Comparison of ENCODE assay signal across 22 cellular contexts in the genomic region with DNA sequence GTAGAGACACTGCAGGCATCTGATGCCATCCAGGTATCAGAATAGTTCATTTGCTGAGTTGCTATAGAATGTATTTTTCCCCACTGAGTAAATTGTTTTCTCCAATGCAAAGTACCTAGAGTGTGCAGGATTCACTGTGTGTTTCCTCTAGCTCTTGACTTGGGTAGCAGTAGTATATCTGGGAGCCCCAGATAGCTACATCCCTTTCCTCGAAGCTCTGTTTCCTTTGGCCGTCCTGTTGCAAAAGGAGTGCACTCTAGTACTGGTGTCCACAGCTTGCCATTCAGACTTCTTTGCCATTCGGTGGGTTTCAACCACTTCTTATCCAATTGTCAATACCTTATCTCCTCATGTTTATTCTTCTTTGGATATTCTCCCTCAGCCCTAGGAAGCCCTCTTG. TPM values are rescaled to one million over a fixed set of nuclear protein-coding genes. Genes with fewer than 3 reads are reported as not detected.
DNase-seq lines count a peak whose midpoint lies in the region; ATAC-seq, FAIRE-seq and TF ChIP-seq lines count a peak whose summit lies in the region.
"Had no signal": no experiment of that assay in that cellular context is flagged by ENCODE, and none has a peak within 500 bp of the region (broad histone marks: within the 10 kb centered on the region; RNA-seq: fewer than 3 reads in every experiment).

No MANE protein-coding gene starts in this region.

- intact Hi-C loops in left ventricle myocardium superior (cut with micrococcal nuclease) (no loop called here), left cardiac atrium (cut with DNase I) (no loop called here), HepG2 (cut with micrococcal nuclease; ENCODE audit: unreplicated experiment) (no loop called here)

- TF ChIP-seq EP300 in HepG2 (IDR thresholded peaks at IDR 0.05; ENCODE audit: low read depth in 2 of 2, low read length in 2 of 2) = no peak
- no peak for TF ChIP-seq EP300 in HepG2 (CRISPR knock-in tag; IDR thresholded peaks at IDR 0.05; ENCODE audit: borderline replicate concordance)

- H3K27ac Mint-ChIP-seq in endothelial cell (ENCODE audit: unreplicated experiment) (peak overlapping the region; percentile 80), progenitor cell of endocrine pancreas (no peak overlapping the region)
- H3K27ac Mint-ChIP-seq: CD4-positive, alpha-beta memory T cell; HFFc6 had no signal

- no peak for TF ChIP-seq CTCF in endothelial cell (IDR thresholded peaks at IDR 0.05; ENCODE audit: unreplicated experiment)
- TF ChIP-seq CTCF in HepG2 (CRISPR knock-in tag; IDR thresholded peaks at IDR 0.05) = no peak
- TF ChIP-seq CTCF in progenitor cell of endocrine pancreas (IDR thresholded peaks at IDR 0.05; ENCODE audit: unreplicated experiment) = no peak

- CTCF ChIA-PET in HepG2 (lab: Yijun Ruan, JAX; ENCODE audit: low intra/inter-chr PET ratio, low total read pairs) = no interaction called here

- no peaks in the 10 kb centered on the region for H3K27me3 ChIP-seq in HepG2 (ENCODE audit: control insufficient read depth in 1 of 2, insufficient read depth in 2 of 2, low read length in 2 of 2)

- peak; percentile 30 for ATAC-seq in left ventricle myocardium superior
- no peak for ATAC-seq in left cardiac atrium
- no peak for ATAC-seq in HepG2

- H3K36me3 Mint-ChIP-seq in endothelial cell (ENCODE audit: low read depth, unreplicated experiment) = no peaks in the 10 kb centered on the region
- no peaks in the 10 kb centered on the region for H3K36me3 Mint-ChIP-seq in progenitor cell of endocrine pancreas (ENCODE audit: insufficient read depth)
- H3K36me3 Mint-ChIP-seq: CD4-positive, alpha-beta memory T cell had no signal

- no peaks in the 10 kb centered on the region for H3K36me3 ChIP-seq in HepG2 (replicated peaks in 1 of 2; ENCODE audit: control insufficient read depth in 1 of 2, insufficient read depth in 2 of 2, low read length in 2 of 2)
- H3K36me3 ChIP-seq: HAP-1 had no signal

- peaks cover 32% of the 10 kb centered on the region for H3K4me1 ChIP-seq in HepG2 (ENCODE audit: insufficient read depth, low read length)
- H3K4me1 ChIP-seq: HAP-1 had no signal

- H3K27ac ChIP-seq in HepG2 (ENCODE audit: extremely low read length, insufficient read depth, low read length) = no peak overlapping the region

- DNase-seq in left ventricle myocardium superior (no peak), left cardiac atrium (no peak), endothelial cell (ENCODE audit: low spot score) (peak; percentile 19), HepG2 (ENCODE audit: low spot score) (no peak), progenitor cell of endocrine pancreas (ENCODE audit: low spot score, unreplicated experiment) (no peak)
- no peak for DNase-seq in activated naive CD4-positive, alpha-beta T cell treated with Interleukin-2 at 50 U/mL for 16 hours
- DNase-seq: C1 segment of cervical spinal cord; Calu3; CD4-positive, alpha-beta memory T cell; COR-L47; DMS53; DMS79 treated with DMSO at 0.1 percent for 48 hours; GF-D8; GOT3; HFFc6 had no signal

- no peak overlapping the region for H3K4me3 ChIP-seq in HepG2 (replicated peaks in 1 of 3; ENCODE audit: insufficient read depth in 1 of 3, low read depth in 2 of 3, low read length in 3 of 3)
- H3K4me3 ChIP-seq: HAP-1 had no signal

- no peak for FAIRE-seq in HepG2 (lab: Jason Lieb, UNC)
- FAIRE-seq: GM12891, GM18507, H54 had no signal

- TF ChIP-seq POLR2A in HepG2 (IDR thresholded peaks at IDR 0.05; ENCODE audit: insufficient read depth in 1 of 2, low read depth in 2 of 2, low read length in 2 of 2) = no peak

- WGBS in HepG2 (ENCODE audit: low lambda C conversion rate) = 62% methylated on average over 3 of the region's 3 CpGs

- TF ChIP-seq RAD21 in HepG2 (CRISPR knock-in tag; IDR thresholded peaks at IDR 0.05) = no peak

- H3K9me3 ChIP-seq in HepG2 (ENCODE audit: low read length) = 0 out of 2 replicates have a peak, but pooled peaks cover 7% of the 10 kb centered on the region
- H3K9me3 ChIP-seq: HAP-1 had no signal

- H3K9me3 Mint-ChIP-seq in endothelial cell (ENCODE audit: unreplicated experiment) (no peaks in the 10 kb centered on the region), progenitor cell of endocrine pancreas (ENCODE audit: low read depth) (no peaks in the 10 kb centered on the region)

- no peaks in the 10 kb centered on the region for H4K20me1 ChIP-seq in HepG2 (ENCODE audit: insufficient read depth, low read length)

- in situ Hi-C loops in HepG2 (cut with HindIII; ENCODE audit: extremely low pct_ligation_motif_present, low pct_unique_long_range_greater_than_20kb) = no loop called here

- H3K27me3 Mint-ChIP-seq in endothelial cell (ENCODE audit: unreplicated experiment) (no peaks in the 10 kb centered on the region), progenitor cell of endocrine pancreas (no peaks in the 10 kb centered on the region)

- no TSS peak for BruUV-seq in HepG2 (replicated peaks; lab: Mats Ljungman, UMichigan)

- no peak overlapping the region for H2AFZ ChIP-seq in HepG2 (ENCODE audit: low read length)

- no peaks in the 10 kb centered on the region for H3K79me2 ChIP-seq in HepG2 (ENCODE audit: insufficient read depth, low read length)

- POLR2A ChIA-PET in HepG2 (lab: Yijun Ruan, JAX) = interaction anchor here (0.6 kb wide), 1 partner anchor 68 kb away, joined by 4 read pairs; no protein-coding TSS in a partner anchor

- H3K4me1 Mint-ChIP-seq in endothelial cell (ENCODE audit: unreplicated experiment) (peaks cover 44% of the 10 kb centered on the region), progenitor cell of endocrine pancreas (ENCODE audit: low read depth) (peaks cover 14% of the 10 kb centered on the region)
- H3K4me1 Mint-ChIP-seq: CD4-positive, alpha-beta memory T cell had no signal

- no peak overlapping the region for H3K9ac ChIP-seq in HepG2 (ENCODE audit: insufficient read depth, low read depth, low read length)

- no peak overlapping the region for H3K4me2 ChIP-seq in HepG2 (ENCODE audit: low read depth, low read length)

- H3K4me3 Mint-ChIP-seq in endothelial cell (ENCODE audit: unreplicated experiment) (no peak overlapping the region), progenitor cell of endocrine pancreas (ENCODE audit: low read depth) (no peak overlapping the region)
- H3K4me3 Mint-ChIP-seq: CD4-positive, alpha-beta memory T cell; HFFc6 had no signal

TF ChIP-seq in HepG2, 621 proteins besides CTCF, POLR2A, EP300 and RAD21:
- TF ChIP-seq ZMYM4 (CRISPR knock-in tag; IDR thresholded peaks at IDR 0.05) (0 out of 2 replicates have a peak, but pooled peaks have one; percentile 30), SRSF9 (IDR thresholded peaks at IDR 0.05; ENCODE audit: borderline replicate concordance, insufficient read depth, low read depth, low read length, poor library complexity, severe bottlenecking) (no peak)

RNA-seq across cellular contexts. Expression of a gene that starts 12.8 kb away (rescaled TPM):
- total RNA-seq in left ventricle myocardium superior (38.6 TPM), left cardiac atrium (10 to 100 TPM; 72.2 to 80.6 TPM), endothelial cell (ENCODE audit: unreplicated experiment) (0.31 TPM), HepG2 (2016; rRNA removed; fragmentation: Illumina TruSeq; extraction: Trizol) (0.18 TPM in 1 of 2 replicates, not detected in the other), progenitor cell of endocrine pancreas (0.31 and 0.44 TPM in 2 replicates)
- 0.09 TPM in 1 of 2 replicates, not detected in the other for total RNA-seq in HepG2 (2016; cell fraction: cytosol; rRNA removed; fragmentation: Illumina TruSeq; extraction: Trizol; ENCODE audit: low read depth)
- total RNA-seq in HepG2 (2016; cell fraction: insoluble cytoplasmic fraction; rRNA removed; fragmentation: Illumina TruSeq; extraction: Trizol) = 0.17 TPM in 1 of 2 replicates, not detected in the other
- total RNA-seq in HepG2 (2016; cell fraction: membrane; rRNA removed; fragmentation: Illumina TruSeq; extraction: Trizol) = 0.14 and 0.22 TPM in 2 replicates
- 0.50 and 0.53 TPM in 2 replicates for total RNA-seq in HepG2 (2016; cell fraction: nucleus; rRNA removed; fragmentation: Illumina TruSeq; extraction: Trizol)
- 0.05 and 0.07 TPM in 2 replicates for polyA plus RNA-seq in HepG2 (2011; rRNA removed)
- polyA plus RNA-seq in HepG2 (2011; cell fraction: cytosol; rRNA removed) = 0.04 and 0.08 TPM in 2 replicates
- polyA plus RNA-seq in HepG2 (2011; cell fraction: nucleus; rRNA removed) = 0.29 and 0.33 TPM in 2 replicates
- polyA plus RNA-seq in HepG2 (2012) = 0.32 and 0.39 TPM in 2 replicates
- not detected in 2 replicates for polyA plus RNA-seq in HepG2 (2016; cell fraction: cytosol; fragmentation: Illumina TruSeq; extraction: Trizol; ENCODE audit: low read depth)
- not detected in 2 replicates for polyA plus RNA-seq in HepG2 (2016; cell fraction: insoluble cytoplasmic fraction; fragmentation: Illumina TruSeq; extraction: Trizol; ENCODE audit: low read depth)
- not detected in 2 replicates for polyA plus RNA-seq in HepG2 (2016; cell fraction: membrane; fragmentation: Illumina TruSeq; extraction: Trizol; ENCODE audit: low read depth)
- polyA plus RNA-seq in HepG2 (2016; cell fraction: nucleus; fragmentation: Illumina TruSeq; extraction: Trizol; ENCODE audit: insufficient read depth, low read depth) = 0.33 and 0.92 TPM in 2 replicates
- 1.2 TPM in 1 of 2 replicates, not detected in the other for polyA minus RNA-seq in HepG2 (2011; rRNA and poly(A)+ RNA removed; ENCODE audit: low replicate concordance)
- polyA minus RNA-seq in HepG2 (2011; cell fraction: cytosol; rRNA and poly(A)+ RNA removed) = not detected in 2 replicates
- polyA minus RNA-seq in HepG2 (2011; cell fraction: nucleus; rRNA and poly(A)+ RNA removed) = 0.50 and 0.52 TPM in 2 replicates
- total RNA-seq: A172; Calu3; CD4-positive, alpha-beta memory T cell; Daoy; G401 had no signal
- polyA plus RNA-seq: CD4-positive, alpha-beta memory T cell had no signal

Comparison
In these comparisons a context has a peak if more than half of its experiments do, and no peak if none do; other contexts are left out.
1. RNA of a gene that starts 12.8 kb away (total RNA-seq): 72.2 to 80.6 TPM in left cardiac atrium and 38.6 TPM in left ventricle myocardium superior (single experiment); 0.31 to 0.44 TPM in progenitor cell of endocrine pancreas, 0.31 TPM in endothelial cell (single experiment) and 0.09 to 0.53 TPM in HepG2; every median in the first group is over 10 times any median in the second.